In the genomic region with DNA sequence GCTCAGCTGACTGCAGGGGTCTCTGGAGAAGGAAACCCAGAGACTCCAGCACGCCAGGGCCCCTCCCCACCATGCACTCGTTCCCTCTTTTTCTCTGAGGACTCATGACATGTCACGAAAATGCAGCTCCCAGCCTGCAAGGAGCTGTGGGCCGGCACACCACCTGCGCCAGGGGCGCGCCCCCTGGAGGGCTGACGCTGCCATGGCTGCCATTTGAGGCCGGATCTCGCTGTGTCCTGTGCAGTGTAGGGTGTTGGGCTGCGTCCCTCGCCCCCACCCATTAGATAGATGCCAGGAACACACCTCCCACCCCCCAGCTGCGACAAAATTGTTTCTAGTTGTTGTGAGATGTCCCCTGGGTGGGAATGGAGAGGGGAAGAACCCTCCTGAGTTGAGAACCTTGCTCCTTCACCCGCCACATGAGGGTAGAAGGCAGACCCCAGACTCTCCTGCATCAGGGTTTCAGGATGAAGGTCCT, we compare ENCODE assay signal across 8 cellular contexts. TPM values are rescaled to one million over a fixed set of nuclear protein-coding genes. Genes with fewer than 3 reads are reported as not detected.
DNase-seq lines count a peak whose midpoint lies in the region; ATAC-seq and TF ChIP-seq lines count a peak whose summit lies in the region.

No MANE protein-coding gene starts in this region.

- H3K36me3 Mint-ChIP-seq in activated CD4-positive, alpha-beta memory T cell treated with anti-CD3 and anti-CD28 coated beads for 36 hours: peaks cover 60% of the 10 kb centered on the region

- no peak overlapping the region for H3K4me3 Mint-ChIP-seq in activated CD4-positive, alpha-beta memory T cell treated with anti-CD3 and anti-CD28 coated beads for 36 hours

- peaks cover 44% of the 10 kb centered on the region for H3K4me1 Mint-ChIP-seq in activated CD4-positive, alpha-beta memory T cell treated with anti-CD3 and anti-CD28 coated beads for 36 hours (ENCODE audit: low read depth)

- TF ChIP-seq CTCF in GM12875 (IDR thresholded peaks at IDR 0.05; ENCODE audit: borderline replicate concordance, insufficient read depth, low read depth, low read length): peak; percentile 99
- peak; percentile 96 for TF ChIP-seq CTCF in mucosa of descending colon (IDR thresholded peaks at IDR 0.05)

- peaks cover 65% of the 10 kb centered on the region for H3K4me1 ChIP-seq in mucosa of descending colon (ENCODE audit: low read depth)

- no peak overlapping the region for H3K4me3 ChIP-seq in GM12875 (ENCODE audit: low read depth, low read length)
- no peak overlapping the region for H3K4me3 ChIP-seq in mucosa of descending colon

- POLR2A ChIA-PET in activated CD4-positive, alpha-beta memory T cell treated with anti-CD3 and anti-CD28 coated beads for 36 hours (lab: Charles Lee): interaction anchor here (0.9 to 1.0 kb wide), 2 partner anchors 40 to 53 kb away, joined by 3 to 5 read pairs; no protein-coding TSS in a partner anchor

- H3K27me3 Mint-ChIP-seq in activated CD4-positive, alpha-beta memory T cell treated with anti-CD3 and anti-CD28 coated beads for 36 hours: no peaks in the 10 kb centered on the region

- no peaks in the 10 kb centered on the region for H3K9me3 ChIP-seq in mucosa of descending colon

- DNase-seq in NAMALWA (ENCODE audit: low spot score): peak; percentile 84
- DNase-seq in activated CD4-positive, alpha-beta memory T cell treated with anti-CD3 and anti-CD28 coated beads for 36 hours: peak; percentile 83
- peak; percentile 89 for DNase-seq in ecto neural progenitor cell (ENCODE audit: low spot score)
- peak; percentile 87 to 90 (median 90) for DNase-seq in mucosa of descending colon
- DNase-seq in stimulated activated CD8-positive, alpha-beta memory T cell treated with anti-CD3 and anti-CD28 coated beads, Interleukin-7, amount 100 ng/mL, for 48 hours (ENCODE audit: extremely low read depth in 1 of 2, low read depth in 1 of 2): peak; percentile 49 to 53

- CTCF ChIA-PET in activated CD4-positive, alpha-beta memory T cell treated with anti-CD3 and anti-CD28 coated beads for 36 hours (lab: Charles Lee): interaction anchor here (0.6 to 4.0 kb wide), 27 partner anchors 8 to 431 kb away, joined by 3 to 44 read pairs (median 5); partner anchors contain the start of genes AFMID, TK1 and TMC8

- H3K27ac Mint-ChIP-seq in activated CD4-positive, alpha-beta memory T cell treated with anti-CD3 and anti-CD28 coated beads for 36 hours: no peak overlapping the region

- ATAC-seq in mucosa of descending colon (peak; percentile 48), HG03354 (IDR thresholded peaks at IDR 0.05; ENCODE audit: poor library complexity, severe bottlenecking, unreplicated experiment) (no peak), GM21717 (IDR thresholded peaks at IDR 0.05; ENCODE audit: unreplicated experiment) (no peak)

- intact Hi-C loops in activated CD4-positive, alpha-beta memory T cell treated with anti-CD3 and anti-CD28 coated beads for 36 hours (cut with micrococcal nuclease): loop anchor here (1.0 kb wide), 2 partner anchors 64 to 91 kb away; no protein-coding TSS in a partner anchor
- intact Hi-C loops in mucosa of descending colon (cut with DNase I, micrococcal nuclease): no loop called here

- no peaks in the 10 kb centered on the region for H3K36me3 ChIP-seq in mucosa of descending colon (ENCODE audit: low read depth)

- no peaks in the 10 kb centered on the region for H3K9me3 Mint-ChIP-seq in activated CD4-positive, alpha-beta memory T cell treated with anti-CD3 and anti-CD28 coated beads for 36 hours

RNA-seq across cellular contexts. Expression of gene SYNGR2, which starts 8.2 kb away (rescaled TPM):
- 10 to 100 TPM; 79.2 to 87.7 TPM for total RNA-seq in activated CD4-positive, alpha-beta memory T cell treated with anti-CD3 and anti-CD28 coated beads for 36 hours
- total RNA-seq in mucosa of descending colon: 100 to 1,000 TPM in 2 of 3 donors, 10 to 100 TPM in 1; 90.4 to 202 (median 196) TPM

RNA-seq across cellular contexts. Expression of gene TK1, which starts 10.3 kb away (rescaled TPM):
- 100 to 1,000 TPM; 188 to 193 TPM for total RNA-seq in activated CD4-positive, alpha-beta memory T cell treated with anti-CD3 and anti-CD28 coated beads for 36 hours
- 10 to 100 TPM in 2 of 3 donors, 1 to 10 TPM in 1; 8.9 to 46.5 (median 10.2) TPM for total RNA-seq in mucosa of descending colon

RNA-seq across cellular contexts. Expression of gene AFMID, which starts 10.6 kb away (rescaled TPM):
- total RNA-seq in activated CD4-positive, alpha-beta memory T cell treated with anti-CD3 and anti-CD28 coated beads for 36 hours: 10 to 100 TPM; 16.8 to 19.0 TPM
- 10 to 100 TPM; 14.2 to 39.9 (median 27.9) TPM for total RNA-seq in mucosa of descending colon

RNA-seq across cellular contexts. Expression of gene C17orf99, which starts 30.4 kb away (rescaled TPM):
- not detected for total RNA-seq in activated CD4-positive, alpha-beta memory T cell treated with anti-CD3 and anti-CD28 coated beads for 36 hours
- not detected for total RNA-seq in mucosa of descending colon

RNA-seq across cellular contexts. Expression of gene BIRC5, which starts 37.5 kb away (rescaled TPM):
- total RNA-seq in activated CD4-positive, alpha-beta memory T cell treated with anti-CD3 and anti-CD28 coated beads for 36 hours: 10 to 100 TPM; 87.4 to 95.4 TPM
- 10 to 100 TPM in 1 of 3 donors, 1 to 10 TPM in 2; 2.4 to 22.4 (median 4.7) TPM for total RNA-seq in mucosa of descending colon
